Comparison of ENCODE assay signal across 8 cellular contexts in genomic region chr2:102735431-102736130, GRCh38. TPM values are rescaled to one million over a fixed set of nuclear protein-coding genes. Genes with fewer than 3 reads are reported as not detected.
DNase-seq lines count a peak whose midpoint lies in the region; ATAC-seq and TF ChIP-seq lines count a peak whose summit lies in the region.

No MANE protein-coding gene starts in this region.

- TF ChIP-seq POLR2A in tibial nerve (IDR thresholded peaks at IDR 0.05): no peak

- TF ChIP-seq CTCF in GM12864 (IDR thresholded peaks at IDR 0.05; ENCODE audit: low read depth, low read length, missing control alignments): no peak
- TF ChIP-seq CTCF in brain microvascular endothelial cell (IDR thresholded peaks at IDR 0.05; ENCODE audit: low read depth, low read length, missing control alignments): no peak
- TF ChIP-seq CTCF in left lung (IDR thresholded peaks at IDR 0.05): no peak
- no peak for TF ChIP-seq CTCF in tibial nerve (IDR thresholded peaks at IDR 0.05)

- H3K4me3 ChIP-seq in GM12864 (ENCODE audit: low read depth, low read length) (peak overlapping the region; percentile 82), brain microvascular endothelial cell (ENCODE audit: low read depth, low read length) (peak overlapping the region; percentile 77), left lung (peak overlapping the region; percentile 90 to 91), tibial nerve (peak overlapping the region; percentile 56 to 96 (median 81))

- TF ChIP-seq EP300 in tibial nerve (IDR thresholded peaks at IDR 0.05): no peak

- peaks cover 0 to 19% of the 10 kb centered on the region in 2 donors for H3K4me1 ChIP-seq in left lung
- H3K4me1 ChIP-seq in tibial nerve: peaks cover 0 to 19% (median 5%) of the 10 kb centered on the region in 4 donors

- in situ Hi-C loops in brain microvascular endothelial cell (cut with HindIII; ENCODE audit: low pct_ligation_motif_present, low sequenced_read_pairs): no loop called here

- H3K36me3 ChIP-seq in brain microvascular endothelial cell (replicated peaks) (peaks cover 4% of the 10 kb centered on the region), left lung (peaks cover 0 to 14% of the 10 kb centered on the region in 2 donors), tibial nerve (peaks cover 0 to 11% (median 6%) of the 10 kb centered on the region in 3 donors)

- H3K27ac ChIP-seq in brain microvascular endothelial cell: no peak overlapping the region
- H3K27ac ChIP-seq in left lung: peak overlapping the region in 1 of 2 donors; percentile 84
- H3K27ac ChIP-seq in tibial nerve: peak overlapping the region in 1 of 4 donors; percentile 84

- ATAC-seq in left lung (peak; percentile 12), GM18868 (IDR thresholded peaks at IDR 0.05; ENCODE audit: unreplicated experiment) (no peak)

- H3K27me3 ChIP-seq in brain microvascular endothelial cell (replicated peaks) (no peaks in the 10 kb centered on the region), left lung (no peaks in the 10 kb centered on the region), tibial nerve (no peaks in the 10 kb centered on the region)

- WGBS in tibial nerve, 2 donors: 77 to 79% methylated on average over 16 of the region's 16 CpGs

- intact Hi-C loops in left lung (cut with DNase I): no loop called here

- DNase-seq in GM12864 (ENCODE audit: low read depth) (no peak), NCI-H2196 (lab: John Stamatoyannopoulos, UW; ENCODE audit: unreplicated experiment) (peak; percentile 24), brain microvascular endothelial cell (no peak), left lung (no peak), tibial nerve (ENCODE audit: low spot score in 2 of 2) (no peak), mucosa of gallbladder (ENCODE audit: low spot score) (no peak), NCI-H1694 (lab: John Stamatoyannopoulos, UW) (no peak)

- no peaks in the 10 kb centered on the region for H3K9me3 ChIP-seq in left lung
- no peaks in the 10 kb centered on the region for H3K9me3 ChIP-seq in tibial nerve

RNA-seq across cellular contexts. Expression of gene TMEM182, which starts 26.2 kb away (rescaled TPM):
- total RNA-seq in left lung (1 to 10 TPM; 3.4 to 5.9 TPM), tibial nerve (1 to 10 TPM in 3 of 4 donors, not detected in 1; 1.8 to 2.8 (median 2.1) TPM), mucosa of gallbladder (4.9 TPM)
